33 cellular contexts compared by ENCODE assay signal in the genomic region with DNA sequence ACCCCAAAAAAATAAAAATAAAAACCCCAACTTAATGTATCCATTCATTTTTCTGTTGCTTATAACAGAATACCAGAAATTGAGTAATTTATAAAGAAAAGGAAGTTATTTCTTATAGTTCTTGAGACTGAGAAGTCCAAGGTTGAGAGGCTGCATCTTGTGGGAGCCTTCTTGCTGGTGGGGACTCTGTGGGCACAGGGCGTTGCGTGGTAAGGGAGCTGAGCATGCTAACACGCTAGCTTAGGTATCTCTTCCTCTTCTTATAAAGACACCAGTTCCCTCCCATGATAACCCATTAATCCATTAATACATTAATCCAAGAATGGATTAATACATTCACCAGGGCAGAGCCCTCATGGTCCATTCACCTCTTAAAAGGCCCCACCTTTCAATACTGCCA.
"Had no signal": no experiment of that assay in that cellular context is flagged by ENCODE, and none has a peak within 500 bp of the region (broad histone marks: within the 10 kb centered on the region; RNA-seq: fewer than 3 reads in every experiment).

No MANE protein-coding gene starts in this region.

- H3K4me1 ChIP-seq: adrenal gland, esophagus squamous epithelium had no signal

- H3K27me3 Mint-ChIP-seq: activated CD4-positive, alpha-beta memory T cell treated with anti-CD3 and anti-CD28 coated beads for 36 hours; activated CD4-positive, alpha-beta T cell treated with anti-CD3 and anti-CD28 coated beads for 36 hours; activated CD4-positive, alpha-beta T cell treated with anti-CD3 and anti-CD28 coated beads, Interleukin-2, amount 10 ng/mL, durations not matched to agents 24 days and 14 days; activated CD8-positive, alpha-beta memory T cell treated with anti-CD3 and anti-CD28 coated beads, Interleukin-2, amount 10 ng/mL, durations not matched to agents 7 days and 5 days; activated naive CD4-positive, alpha-beta T cell treated with anti-CD3 and anti-CD28 coated beads, Interleukin-2, amount 50 U/mL, for 24 hours; activated naive CD8-positive, alpha-beta T cell treated with anti-CD3 and anti-CD28 coated beads for 36 hours; activated naive CD8-positive, alpha-beta T cell treated with anti-CD3 and anti-CD28 coated beads, Interleukin-2, amount 50 U/mL, for 24 hours; effector memory CD8-positive, alpha-beta T cell had no signal

- H3K27me3 ChIP-seq: adrenal gland, body of pancreas, esophagus squamous epithelium, gastroesophageal sphincter, heart right ventricle, hepatocyte had no signal

- H3K27ac Mint-ChIP-seq: activated CD4-positive, alpha-beta memory T cell treated with anti-CD3 and anti-CD28 coated beads for 36 hours; activated CD4-positive, alpha-beta T cell treated with anti-CD3 and anti-CD28 coated beads for 36 hours; activated CD4-positive, alpha-beta T cell treated with anti-CD3 and anti-CD28 coated beads, Interleukin-2, amount 10 ng/mL, durations not matched to agents 24 days and 14 days; activated CD8-positive, alpha-beta memory T cell treated with anti-CD3 and anti-CD28 coated beads, Interleukin-2, amount 10 ng/mL, durations not matched to agents 7 days and 5 days; activated CD8-positive, alpha-beta T cell treated with anti-CD3 and anti-CD28 coated beads, Interleukin-2, amount 10 ng/mL, durations not matched to agents 7 days and 5 days; activated naive CD4-positive, alpha-beta T cell treated with anti-CD3 and anti-CD28 coated beads for 36 hours; activated naive CD4-positive, alpha-beta T cell treated with anti-CD3 and anti-CD28 coated beads, Interleukin-2, amount 50 U/mL, for 24 hours; activated naive CD8-positive, alpha-beta T cell treated with anti-CD3 and anti-CD28 coated beads for 36 hours; activated naive CD8-positive, alpha-beta T cell treated with anti-CD3 and anti-CD28 coated beads, Interleukin-2, amount 50 U/mL, for 24 hours; activated T-helper 1 cell treated with anti-CD3 and anti-CD28 coated beads, Interleukin-12 subunit alpha, Interleukin-12 subunit beta, Interleukin-2, Interleukin-4 antibody, amounts not matched to agents 30 ng/mL and 10 ng/mL and 1 ng/mL, durations not matched to agents 14 hours and 24 hours and 36 hours; activated T-helper 2 cell treated with anti-CD3 and anti-CD28 coated beads, Interferon-gamma antibody, Interleukin-2, Interleukin-4, amounts not matched to agents 10 μg/mL and 5 μg/mL and 100 μg/mL, durations not matched to agents 14 hours and 24 hours and 36 hours; effector memory CD8-positive, alpha-beta T cell; T-helper 2 cell treated with Interferon-gamma antibody and Interleukin-4, amounts not matched to agents 5 μg/mL and 100 μg/mL, for 36 hours had no signal

- H3K4me3 Mint-ChIP-seq: activated CD4-positive, alpha-beta memory T cell treated with anti-CD3 and anti-CD28 coated beads for 36 hours; activated CD4-positive, alpha-beta T cell treated with anti-CD3 and anti-CD28 coated beads for 36 hours; activated CD4-positive, alpha-beta T cell treated with anti-CD3 and anti-CD28 coated beads, Interleukin-2, amount 10 ng/mL, durations not matched to agents 24 days and 14 days; activated CD8-positive, alpha-beta memory T cell treated with anti-CD3 and anti-CD28 coated beads, Interleukin-2, amount 10 ng/mL, durations not matched to agents 7 days and 5 days; activated CD8-positive, alpha-beta T cell treated with anti-CD3 and anti-CD28 coated beads, Interleukin-2, amount 10 ng/mL, durations not matched to agents 7 days and 5 days; activated naive CD4-positive, alpha-beta T cell treated with anti-CD3 and anti-CD28 coated beads for 36 hours; activated naive CD4-positive, alpha-beta T cell treated with anti-CD3 and anti-CD28 coated beads, Interleukin-2, amount 50 U/mL, for 24 hours; activated naive CD8-positive, alpha-beta T cell treated with anti-CD3 and anti-CD28 coated beads for 36 hours; activated naive CD8-positive, alpha-beta T cell treated with anti-CD3 and anti-CD28 coated beads, Interleukin-2, amount 50 U/mL, for 24 hours; activated T-helper 1 cell treated with anti-CD3 and anti-CD28 coated beads, Interleukin-12 subunit alpha, Interleukin-12 subunit beta, Interleukin-2, Interleukin-4 antibody, amounts not matched to agents 30 ng/mL and 10 ng/mL and 1 ng/mL, durations not matched to agents 14 hours and 24 hours and 36 hours; effector memory CD8-positive, alpha-beta T cell; T-helper 2 cell treated with Interferon-gamma antibody and Interleukin-4, amounts not matched to agents 5 μg/mL and 100 μg/mL, for 36 hours had no signal

- DNase-seq: activated CD4-positive, alpha-beta memory T cell treated with anti-CD3 and anti-CD28 coated beads for 36 hours; activated CD4-positive, alpha-beta T cell treated with anti-CD3 and anti-CD28 coated beads for 36 hours; activated CD4-positive, alpha-beta T cell treated with anti-CD3 and anti-CD28 coated beads, Interleukin-2, amount 10 ng/mL, durations not matched to agents 24 days and 14 days; activated CD4-positive, CD25-positive, alpha-beta regulatory T cell; activated CD4-positive, CD25-positive, alpha-beta regulatory T cell treated with anti-CD3 and anti-CD28 coated beads, Interleukin-2, amount 50 U/mL, for 72 hours; activated CD8-positive, alpha-beta memory T cell treated with anti-CD3 and anti-CD28 coated beads, Interleukin-2, amount 10 ng/mL, durations not matched to agents 7 days and 5 days; activated CD8-positive, alpha-beta memory T cell treated with anti-CD3 and anti-CD28 coated beads, Interleukin-2, amount 50 U/mL, for 4 hours; activated CD8-positive, alpha-beta T cell treated with anti-CD3 and anti-CD28 coated beads, Interleukin-2, amount 10 ng/mL, durations not matched to agents 7 days and 5 days; activated effector memory CD4-positive, alpha-beta T cell treated with anti-CD3 and anti-CD28 coated beads, Interleukin-2, amount 50 U/mL, for 16 hours; activated naive CD4-positive, alpha-beta T cell treated with anti-CD3 and anti-CD28 coated beads for 36 hours; activated naive CD8-positive, alpha-beta T cell treated with anti-CD3 and anti-CD28 coated beads for 36 hours; activated naive CD8-positive, alpha-beta T cell treated with anti-CD3 and anti-CD28 coated beads, Interleukin-2, amount 50 U/mL, for 24 hours; activated T-cell treated with anti-CD3 and anti-CD28 coated beads, Interleukin-2, amount 50 U/mL, for 1 hour; activated T-cell treated with anti-CD3 and anti-CD28 coated beads, Interleukin-2, amount 50 U/mL, for 48 hours; adrenal gland; amygdala; aorta; body of pancreas; caudate nucleus; cortex of kidney; dermis blood vessel endothelial cell; effector CD4-positive, alpha-beta T cell; effector memory CD8-positive, alpha-beta T cell; esophagus squamous epithelium; foreskin melanocyte; heart right ventricle; T1000 had no signal

- H3K4me3 ChIP-seq: adrenal gland, body of pancreas, esophagus squamous epithelium, gastroesophageal sphincter, heart right ventricle, hepatocyte had no signal

- H3K4me1 Mint-ChIP-seq: activated CD4-positive, alpha-beta T cell treated with anti-CD3 and anti-CD28 coated beads for 36 hours; activated CD4-positive, alpha-beta T cell treated with anti-CD3 and anti-CD28 coated beads, Interleukin-2, amount 10 ng/mL, durations not matched to agents 24 days and 14 days; activated CD8-positive, alpha-beta memory T cell treated with anti-CD3 and anti-CD28 coated beads, Interleukin-2, amount 10 ng/mL, durations not matched to agents 7 days and 5 days; activated naive CD8-positive, alpha-beta T cell treated with anti-CD3 and anti-CD28 coated beads, Interleukin-2, amount 50 U/mL, for 24 hours had no signal

- H3K9me3 Mint-ChIP-seq: activated CD4-positive, alpha-beta memory T cell treated with anti-CD3 and anti-CD28 coated beads for 36 hours; activated CD4-positive, alpha-beta T cell treated with anti-CD3 and anti-CD28 coated beads, Interleukin-2, amount 10 ng/mL, durations not matched to agents 24 days and 14 days; activated naive CD4-positive, alpha-beta T cell treated with anti-CD3 and anti-CD28 coated beads for 36 hours; activated T-helper 1 cell treated with anti-CD3 and anti-CD28 coated beads, Interleukin-12 subunit alpha, Interleukin-12 subunit beta, Interleukin-2, Interleukin-4 antibody, amounts not matched to agents 30 ng/mL and 10 ng/mL and 1 ng/mL, durations not matched to agents 14 hours and 24 hours and 36 hours; activated T-helper 2 cell treated with anti-CD3 and anti-CD28 coated beads, Interferon-gamma antibody, Interleukin-2, Interleukin-4, amounts not matched to agents 10 μg/mL and 5 μg/mL and 100 μg/mL, durations not matched to agents 14 hours and 24 hours and 36 hours; effector memory CD8-positive, alpha-beta T cell; T-helper 2 cell treated with Interferon-gamma antibody and Interleukin-4, amounts not matched to agents 5 μg/mL and 100 μg/mL, for 36 hours had no signal

- H3K36me3 ChIP-seq: adrenal gland, esophagus squamous epithelium, gastroesophageal sphincter, heart right ventricle had no signal

- H3K9me3 ChIP-seq: body of pancreas, esophagus squamous epithelium, gastroesophageal sphincter had no signal

- H3K27ac ChIP-seq: adrenal gland, body of pancreas, esophagus squamous epithelium, gastroesophageal sphincter, heart right ventricle, hepatocyte had no signal

- ATAC-seq: activated CD4-positive, alpha-beta T cell treated with anti-CD3 and anti-CD28 coated beads for 36 hours; activated CD8-positive, alpha-beta memory T cell treated with anti-CD3 and anti-CD28 coated beads, Interleukin-2, amount 10 ng/mL, durations not matched to agents 7 days and 5 days; activated CD8-positive, alpha-beta T cell treated with anti-CD3 and anti-CD28 coated beads, Interleukin-2, amount 10 ng/mL, durations not matched to agents 7 days and 5 days; activated naive CD8-positive, alpha-beta T cell treated with anti-CD3 and anti-CD28 coated beads, Interleukin-2, amount 50 U/mL, for 24 hours; body of pancreas; effector memory CD8-positive, alpha-beta T cell; gastroesophageal sphincter; heart right ventricle had no signal
